ENCODE assay signal across 8 cellular contexts in the genomic region with DNA sequence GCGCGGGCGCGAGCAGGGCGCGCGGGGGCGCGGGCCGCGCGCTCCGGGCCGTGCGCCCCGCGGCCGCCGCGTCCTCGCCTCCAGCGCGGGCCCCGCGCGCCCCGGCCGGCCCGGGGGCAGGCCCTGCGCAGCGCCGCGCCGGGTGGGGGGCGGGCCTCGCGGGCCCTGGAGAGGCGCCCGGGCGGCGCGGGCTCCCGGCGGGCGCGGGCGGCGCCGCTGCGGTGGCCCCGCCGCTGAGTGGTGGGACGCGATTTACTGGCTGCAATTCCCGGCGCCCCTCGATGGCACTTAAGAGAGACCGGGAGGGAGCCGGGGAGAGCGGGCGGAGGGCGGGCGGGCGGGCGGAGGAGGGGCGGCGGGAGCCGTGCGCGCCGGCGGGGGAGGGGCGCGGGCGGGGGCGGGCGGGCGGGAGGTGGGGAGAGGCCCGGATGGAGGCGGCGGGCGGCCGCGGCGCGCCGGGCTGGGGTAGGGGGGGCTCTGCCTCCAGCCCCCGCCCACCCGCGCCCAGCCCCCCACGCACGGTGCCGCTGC.
DNase-seq lines count a peak whose midpoint lies in the region; ATAC-seq and TF ChIP-seq lines count a peak whose summit lies in the region.

No MANE protein-coding gene starts in this region.

- CTCF ChIA-PET in AG04449 (lab: Yijun Ruan, JAX), result interaction anchor here (2.4 kb wide), 1 partner anchor 10 kb away, joined by 8 read pairs; no protein-coding TSS in a partner anchor

- peaks cover 12% of the 10 kb centered on the region for H3K27me3 Mint-ChIP-seq in activated T-helper 1 cell treated with anti-CD3 and anti-CD28 coated beads, Interleukin-12 subunit alpha, Interleukin-12 subunit beta, Interleukin-2, Interleukin-4 antibody, amounts not matched to agents 30 ng/mL and 10 ng/mL and 1 ng/mL, durations not matched to agents 14 hours and 24 hours and 36 hours (ENCODE audit: insufficient read depth)
- H3K27me3 Mint-ChIP-seq in activated T-helper 2 cell treated with anti-CD3 and anti-CD28 coated beads, Interferon-gamma antibody, Interleukin-2, Interleukin-4, amounts not matched to agents 10 μg/mL and 5 μg/mL and 100 μg/mL, durations not matched to agents 14 hours and 24 hours and 36 hours (ENCODE audit: low read depth), result peaks cover 13% of the 10 kb centered on the region

- no peak overlapping the region for H3K4me3 Mint-ChIP-seq in activated T-helper 1 cell treated with anti-CD3 and anti-CD28 coated beads, Interleukin-12 subunit alpha, Interleukin-12 subunit beta, Interleukin-2, Interleukin-4 antibody, amounts not matched to agents 30 ng/mL and 10 ng/mL and 1 ng/mL, durations not matched to agents 14 hours and 24 hours and 36 hours
- H3K4me3 Mint-ChIP-seq in activated T-helper 2 cell treated with anti-CD3 and anti-CD28 coated beads, Interferon-gamma antibody, Interleukin-2, Interleukin-4, amounts not matched to agents 10 μg/mL and 5 μg/mL and 100 μg/mL, durations not matched to agents 14 hours and 24 hours and 36 hours (ENCODE audit: low read depth), result no peak overlapping the region

- no peaks in the 10 kb centered on the region for H3K36me3 Mint-ChIP-seq in activated T-helper 1 cell treated with anti-CD3 and anti-CD28 coated beads, Interleukin-12 subunit alpha, Interleukin-12 subunit beta, Interleukin-2, Interleukin-4 antibody, amounts not matched to agents 30 ng/mL and 10 ng/mL and 1 ng/mL, durations not matched to agents 14 hours and 24 hours and 36 hours (ENCODE audit: low read depth)
- H3K36me3 Mint-ChIP-seq in activated T-helper 2 cell treated with anti-CD3 and anti-CD28 coated beads, Interferon-gamma antibody, Interleukin-2, Interleukin-4, amounts not matched to agents 10 μg/mL and 5 μg/mL and 100 μg/mL, durations not matched to agents 14 hours and 24 hours and 36 hours (ENCODE audit: low read depth), result no peaks in the 10 kb centered on the region

- DNase-seq in AG04449 (ENCODE audit: low read depth, low spot score), result no peak
- DNase-seq in GM03348 (ENCODE audit: low spot score), result peak; percentile 78
- peak; percentile 12 for DNase-seq in activated T-helper 1 cell treated with anti-CD3 and anti-CD28 coated beads, Interleukin-12 subunit alpha, Interleukin-12 subunit beta, Interleukin-2, Interleukin-4 antibody, amounts not matched to agents 30 ng/mL and 10 ng/mL and 1 ng/mL, durations not matched to agents 14 hours and 24 hours and 36 hours (ENCODE audit: low spot score)
- no peak for DNase-seq in left lung
- no peak for DNase-seq in SKM-1 treated with dmso at 0.1 percent for 144 hours (lab: John Stamatoyannopoulos, UW; ENCODE audit: unreplicated experiment)
- no peak for DNase-seq in activated T-helper 2 cell treated with anti-CD3 and anti-CD28 coated beads, Interferon-gamma antibody, Interleukin-2, Interleukin-4, amounts not matched to agents 10 μg/mL and 5 μg/mL and 100 μg/mL, durations not matched to agents 14 hours and 24 hours and 36 hours (ENCODE audit: low spot score)
- no peak for DNase-seq in AML-193 (lab: John Stamatoyannopoulos, UW)

- no peaks in the 10 kb centered on the region for H3K36me3 ChIP-seq in left lung

- TF ChIP-seq CTCF in AG04449 (IDR thresholded peaks at IDR 0.05; ENCODE audit: insufficient read depth, low read length, missing control alignments) (no peak), left lung (IDR thresholded peaks at IDR 0.05) (no peak)

- ATAC-seq in left lung (peak; percentile 57), GM18505 (IDR thresholded peaks at IDR 0.05; ENCODE audit: unreplicated experiment) (no peak)

- H3K9me3 ChIP-seq in left lung, result no peaks in the 10 kb centered on the region

- TF ChIP-seq POLR2A in GM18505 (IDR thresholded peaks at IDR 0.05; ENCODE audit: borderline replicate concordance, extremely low read depth, insufficient read depth, insufficient read length), result no peak

- no peaks in the 10 kb centered on the region for H3K4me1 Mint-ChIP-seq in activated T-helper 1 cell treated with anti-CD3 and anti-CD28 coated beads, Interleukin-12 subunit alpha, Interleukin-12 subunit beta, Interleukin-2, Interleukin-4 antibody, amounts not matched to agents 30 ng/mL and 10 ng/mL and 1 ng/mL, durations not matched to agents 14 hours and 24 hours and 36 hours (ENCODE audit: low read depth)
- peaks cover 3% of the 10 kb centered on the region for H3K4me1 Mint-ChIP-seq in activated T-helper 2 cell treated with anti-CD3 and anti-CD28 coated beads, Interferon-gamma antibody, Interleukin-2, Interleukin-4, amounts not matched to agents 10 μg/mL and 5 μg/mL and 100 μg/mL, durations not matched to agents 14 hours and 24 hours and 36 hours (ENCODE audit: low read depth)

- H3K9me3 Mint-ChIP-seq in activated T-helper 1 cell treated with anti-CD3 and anti-CD28 coated beads, Interleukin-12 subunit alpha, Interleukin-12 subunit beta, Interleukin-2, Interleukin-4 antibody, amounts not matched to agents 30 ng/mL and 10 ng/mL and 1 ng/mL, durations not matched to agents 14 hours and 24 hours and 36 hours, result no peaks in the 10 kb centered on the region
- H3K9me3 Mint-ChIP-seq in activated T-helper 2 cell treated with anti-CD3 and anti-CD28 coated beads, Interferon-gamma antibody, Interleukin-2, Interleukin-4, amounts not matched to agents 10 μg/mL and 5 μg/mL and 100 μg/mL, durations not matched to agents 14 hours and 24 hours and 36 hours, result no peaks in the 10 kb centered on the region

- H3K4me3 ChIP-seq in AG04449 (ENCODE audit: low read depth, low read length), result peak overlapping the region; percentile 53
- H3K4me3 ChIP-seq in left lung, result peak overlapping the region in 1 of 2 donors; percentile 5

- H3K27ac Mint-ChIP-seq in activated T-helper 1 cell treated with anti-CD3 and anti-CD28 coated beads, Interleukin-12 subunit alpha, Interleukin-12 subunit beta, Interleukin-2, Interleukin-4 antibody, amounts not matched to agents 30 ng/mL and 10 ng/mL and 1 ng/mL, durations not matched to agents 14 hours and 24 hours and 36 hours, result no peak overlapping the region
- H3K27ac Mint-ChIP-seq in activated T-helper 2 cell treated with anti-CD3 and anti-CD28 coated beads, Interferon-gamma antibody, Interleukin-2, Interleukin-4, amounts not matched to agents 10 μg/mL and 5 μg/mL and 100 μg/mL, durations not matched to agents 14 hours and 24 hours and 36 hours, result no peak overlapping the region

- POLR2A ChIA-PET in AG04449 (lab: Yijun Ruan, JAX), result no interaction called here

- intact Hi-C loops in activated T-helper 1 cell treated with anti-CD3 and anti-CD28 coated beads, Interleukin-12 subunit alpha, Interleukin-12 subunit beta, Interleukin-2, Interleukin-4 antibody, amounts not matched to agents 30 ng/mL and 10 ng/mL and 1 ng/mL, durations not matched to agents 14 hours and 24 hours and 36 hours (cut with micrococcal nuclease), result no loop called here
- intact Hi-C loops in left lung (cut with DNase I), result no loop called here
- intact Hi-C loops in activated T-helper 2 cell treated with anti-CD3 and anti-CD28 coated beads, Interferon-gamma antibody, Interleukin-2, Interleukin-4, amounts not matched to agents 10 μg/mL and 5 μg/mL and 100 μg/mL, durations not matched to agents 14 hours and 24 hours and 36 hours (cut with micrococcal nuclease), result no loop called here

- H3K27ac ChIP-seq in left lung, result no peak overlapping the region

- peaks cover 0 to 66% of the 10 kb centered on the region in 2 donors for H3K27me3 ChIP-seq in left lung

- peaks cover 0 to 3% of the 10 kb centered on the region in 2 donors for H3K4me1 ChIP-seq in left lung

Comparison
In these comparisons a context has a peak if more than half of its experiments do, and no peak if none do; other contexts are left out.
1. DNase-seq: peak in GM03348 (single experiment) and activated T-helper 1 cell treated with anti-CD3 and anti-CD28 coated beads, Interleukin-12 subunit alpha, Interleukin-12 subunit beta, Interleukin-2, Interleukin-4 antibody, amounts not matched to agents 30 ng/mL and 10 ng/mL and 1 ng/mL, durations not matched to agents 14 hours and 24 hours and 36 hours (single experiment); none in AG04449 (single experiment), left lung (0 of 2), SKM-1 treated with dmso at 0.1 percent for 144 hours (single experiment), activated T-helper 2 cell treated with anti-CD3 and anti-CD28 coated beads, Interferon-gamma antibody, Interleukin-2, Interleukin-4, amounts not matched to agents 10 μg/mL and 5 μg/mL and 100 μg/mL, durations not matched to agents 14 hours and 24 hours and 36 hours (single experiment) and AML-193 (0 of 2).